Comparison of ENCODE assay signal across 28 cellular contexts in genomic region chr1:67861856-67862516, GRCh38. TPM values are rescaled to one million over a fixed set of nuclear protein-coding genes. Genes with fewer than 3 reads are reported as not detected.
"Had no signal": no experiment of that assay in that cellular context is flagged by ENCODE, and none has a peak within 500 bp of the region (broad histone marks: within the 10 kb centered on the region; RNA-seq: fewer than 3 reads in every experiment).

No MANE protein-coding gene starts in this region.

- H3K27ac ChIP-seq: ascending aorta, body of pancreas, VCaP had no signal

- H3K4me1 ChIP-seq: ascending aorta, body of pancreas had no signal

- H3K9me3 ChIP-seq: ascending aorta, body of pancreas had no signal

- ATAC-seq: activated naive CD4-positive, alpha-beta T cell treated with anti-CD3 and anti-CD28 coated beads, Interleukin-2, amount 50 U/mL, for 72 hours; activated naive CD8-positive, alpha-beta T cell treated with anti-CD3 and anti-CD28 coated beads, Interleukin-2, amount 50 U/mL, for 24 hours; activated T-cell treated with anti-CD3 and anti-CD28 coated beads, Interleukin-2, amount 50 U/mL, for 4 hours; body of pancreas; PC-3; T-helper 17 cell had no signal

- H3K4me3 ChIP-seq: ascending aorta, body of pancreas had no signal

- H3K36me3 ChIP-seq: ascending aorta had no signal

- H3K27me3 ChIP-seq: ascending aorta, body of pancreas had no signal

- DNase-seq: activated CD4-positive, alpha-beta memory T cell treated with anti-CD3 and anti-CD28 coated beads for 36 hours; activated CD4-positive, alpha-beta T cell treated with anti-CD3 and anti-CD28 coated beads, Interleukin-2, amount 10 ng/mL, durations not matched to agents 7 days and 5 days; activated CD4-positive, CD25-positive, alpha-beta regulatory T cell; activated CD8-positive, alpha-beta memory T cell treated with anti-CD3 and anti-CD28 coated beads for 24 hours; activated effector memory CD4-positive, alpha-beta T cell treated with anti-CD3 and anti-CD28 coated beads, Interleukin-2, amount 50 U/mL, for 16 hours; activated naive CD4-positive, alpha-beta T cell treated with Interleukin-2 at 50 U/mL for 16 hours; activated naive CD8-positive, alpha-beta T cell treated with anti-CD3 and anti-CD28 coated beads, Interleukin-2, amount 50 U/mL, for 24 hours; activated T-cell treated with anti-CD3 and anti-CD28 coated beads, Interleukin-2, amount 50 U/mL, for 4 hours; amniotic stem cell; body of pancreas; central memory CD4-positive, alpha-beta T cell; Kasumi-1; NCI-H1105 treated with DMSO at 0.1 percent for 48 hours; NCI-H1436 treated with DMSO at 0.1 percent for 48 hours; NCI-H187; NCI-H2081; NCI-H2171; NCI-H2227 treated with DMSO at 0.1 percent for 48 hours; NCI-H446 treated with DMSO at 0.1 percent for 48 hours; NCI-H526; NCI-H82; PC-3; SHP77 treated with DMSO at 0.1 percent for 48 hours; T-helper 17 cell; T-helper 9 cell had no signal

RNA-seq across cellular contexts. Expression of gene GNG12, which starts 28.7 kb away (rescaled TPM):
- total RNA-seq: T-helper 17 cell had no signal
